Comparison of ENCODE assay signal across 8 cellular contexts in genomic region chr5:119274024-119274766, GRCh38.
DNase-seq lines count a peak whose midpoint lies in the region; ATAC-seq and TF ChIP-seq lines count a peak whose summit lies in the region.

No MANE protein-coding gene starts in this region.

- CTCF ChIA-PET in CD4-positive, alpha-beta T cell (lab: Charles Lee), result interaction anchor here (1.4 to 2.2 kb wide), 6 partner anchors 9 to 204 kb away, joined by 4 to 7 read pairs (median 4); partner anchors contain the start of gene DMXL1

- H3K4me3 ChIP-seq in mesenchymal stem cell (ENCODE audit: insufficient read depth in 1 of 2, low read depth in 1 of 2, low read length in 2 of 2) (no peak overlapping the region), right atrium auricular region (no peak overlapping the region), uterus (no peak overlapping the region)

- H2BK5ac ChIP-seq in mesenchymal stem cell (ENCODE audit: low read depth, low read length, poor library complexity, severe bottlenecking), result no peak overlapping the region

- H4K8ac ChIP-seq in mesenchymal stem cell (ENCODE audit: low read length), result no peak overlapping the region

- no peak for DNase-seq in CD4-positive, alpha-beta T cell
- no peak for DNase-seq in activated naive CD4-positive, alpha-beta T cell treated with anti-CD3 and anti-CD28 coated beads, Interleukin-2, amount 50 U/mL, for 72 hours (ENCODE audit: low spot score in 2 of 2)
- DNase-seq in mesenchymal stem cell (no peak), KBM-7 (no peak), NCI-H2029 treated with DMSO at 0.1 percent for 48 hours (lab: John Stamatoyannopoulos, UW) (no peak), right atrium auricular region (ENCODE audit: low spot score) (no peak), uterus (no peak)

- in situ Hi-C loops in KBM-7 (cut with MboI; ENCODE audit: low pct_unique_long_range_greater_than_20kb, low sequenced_read_pairs), result no loop called here

- no peak overlapping the region for H3K18ac ChIP-seq in mesenchymal stem cell (ENCODE audit: low read depth in 1 of 2, low read length in 2 of 2)

- no peak overlapping the region for H3K9ac ChIP-seq in mesenchymal stem cell (ENCODE audit: low read length)

- H4K91ac ChIP-seq in mesenchymal stem cell (ENCODE audit: low read length), result no peak overlapping the region

- 79% methylated on average over 5 of the region's 5 CpGs for WGBS in mesenchymal stem cell

- H3K4ac ChIP-seq in mesenchymal stem cell (ENCODE audit: low read depth in 1 of 2, low read length in 2 of 2), result no peak overlapping the region

- H2AFZ ChIP-seq in mesenchymal stem cell (ENCODE audit: low read depth, low read length), result no peak overlapping the region

- peaks cover 11% of the 10 kb centered on the region for H3K79me1 ChIP-seq in mesenchymal stem cell (replicated peaks; ENCODE audit: low read length, poor library complexity, severe bottlenecking)

- peaks cover 11% of the 10 kb centered on the region for H3K4me1 ChIP-seq in mesenchymal stem cell (ENCODE audit: control insufficient read depth, insufficient read depth, low read depth, low read length)
- H3K4me1 ChIP-seq in right atrium auricular region, result peaks cover 0 to 23% of the 10 kb centered on the region in 2 donors
- H3K4me1 ChIP-seq in uterus, result no peaks in the 10 kb centered on the region

- ATAC-seq in CD4-positive, alpha-beta T cell (ENCODE audit: poor library complexity), result no peak
- ATAC-seq in HG03432 (IDR thresholded peaks at IDR 0.05; ENCODE audit: unreplicated experiment), result peak; percentile 2
- ATAC-seq in activated naive CD4-positive, alpha-beta T cell treated with anti-CD3 and anti-CD28 coated beads, Interleukin-2, amount 50 U/mL, for 72 hours, result peak; percentile 1 to 5

- H3K27ac ChIP-seq in CD4-positive, alpha-beta T cell (ENCODE audit: low read depth, low read length), result peak overlapping the region; percentile 84
- H3K27ac ChIP-seq in mesenchymal stem cell (ENCODE audit: low read length, poor library complexity, severe bottlenecking) (peak overlapping the region; percentile 13), right atrium auricular region (no peak overlapping the region), uterus (no peak overlapping the region)

- peak overlapping the region; percentile 99 for H3K4me3 Mint-ChIP-seq in CD4-positive, alpha-beta T cell

- H3K4me1 Mint-ChIP-seq in CD4-positive, alpha-beta T cell (ENCODE audit: low read depth), result peaks cover 91% of the 10 kb centered on the region

- no peak overlapping the region for H3K23ac ChIP-seq in mesenchymal stem cell (ENCODE audit: low read length in 2 of 2)

- H3K27me3 Mint-ChIP-seq in CD4-positive, alpha-beta T cell, result peaks cover 6% of the 10 kb centered on the region

- H3K36me3 ChIP-seq in mesenchymal stem cell (ENCODE audit: control insufficient read depth in 1 of 2, insufficient read depth in 2 of 2, low read depth in 1 of 2, low read length in 2 of 2) (no peaks in the 10 kb centered on the region), right atrium auricular region (no peaks in the 10 kb centered on the region), uterus (no peaks in the 10 kb centered on the region)

- no peak overlapping the region for H3K14ac ChIP-seq in mesenchymal stem cell (ENCODE audit: low read length in 2 of 2)

- no peak overlapping the region for H2AK5ac ChIP-seq in mesenchymal stem cell (ENCODE audit: low read length, severe bottlenecking)

- H3K27ac Mint-ChIP-seq in CD4-positive, alpha-beta T cell, result peak overlapping the region; percentile 97
- H3K27ac Mint-ChIP-seq in activated naive CD4-positive, alpha-beta T cell treated with anti-CD3 and anti-CD28 coated beads, Interleukin-2, amount 50 U/mL, for 72 hours, result peak overlapping the region; percentile 97

- no peak overlapping the region for H2BK15ac ChIP-seq in mesenchymal stem cell (ENCODE audit: low read depth, poor library complexity, severe bottlenecking)

- H2BK12ac ChIP-seq in mesenchymal stem cell (ENCODE audit: low read length in 2 of 2), result no peak overlapping the region

- POLR2A ChIA-PET in CD4-positive, alpha-beta T cell (lab: Charles Lee), result interaction anchor here (0.7 to 7.8 kb wide), 17 partner anchors 10 to 81 kb away, joined by 3 to 116 read pairs (median 6); no protein-coding TSS in a partner anchor

- no peak overlapping the region for H3K4me2 ChIP-seq in mesenchymal stem cell (ENCODE audit: low read length, poor library complexity, severe bottlenecking)

- peaks cover 64% of the 10 kb centered on the region for H3K36me3 Mint-ChIP-seq in CD4-positive, alpha-beta T cell (ENCODE audit: low read depth)
- H3K36me3 Mint-ChIP-seq in activated naive CD4-positive, alpha-beta T cell treated with anti-CD3 and anti-CD28 coated beads, Interleukin-2, amount 50 U/mL, for 72 hours, result peaks cover 28 to 30% of the 10 kb centered on the region in 2 donors

- intact Hi-C loops in CD4-positive, alpha-beta T cell (cut with DNase I, micrococcal nuclease), result loop anchor here in 1 of 2 experiments (5.0 kb wide), 1 partner anchor 68 kb away; no protein-coding TSS in a partner anchor
- intact Hi-C loops in uterus (cut with DNase I; ENCODE audit: low total_unique reads), result no loop called here

- H3K27me3 ChIP-seq in CD4-positive, alpha-beta T cell (ENCODE audit: control insufficient read depth, insufficient read depth, low read length), result no peaks in the 10 kb centered on the region
- no peaks in the 10 kb centered on the region for H3K27me3 ChIP-seq in mesenchymal stem cell (ENCODE audit: control insufficient read depth in 1 of 2, insufficient read depth in 1 of 2, low read length in 2 of 2)
- H3K27me3 ChIP-seq in right atrium auricular region, result no peaks in the 10 kb centered on the region
- H3K27me3 ChIP-seq in uterus, result no peaks in the 10 kb centered on the region

- no peaks in the 10 kb centered on the region for H3K9me3 ChIP-seq in CD4-positive, alpha-beta T cell (ENCODE audit: control insufficient read depth, low read length)
- H3K9me3 ChIP-seq in mesenchymal stem cell (ENCODE audit: control insufficient read depth, low read length) (no peaks in the 10 kb centered on the region), right atrium auricular region (no peaks in the 10 kb centered on the region), uterus (no peaks in the 10 kb centered on the region)

- TF ChIP-seq CTCF in CD4-positive, alpha-beta T cell (IDR thresholded peaks at IDR 0.05), result no peak
- TF ChIP-seq CTCF in right atrium auricular region (IDR thresholded peaks at IDR 0.05) (no peak), uterus (IDR thresholded peaks at IDR 0.05) (no peak)

- no peaks in the 10 kb centered on the region for H3K9me3 Mint-ChIP-seq in CD4-positive, alpha-beta T cell
- no peaks in the 10 kb centered on the region for H3K9me3 Mint-ChIP-seq in activated naive CD4-positive, alpha-beta T cell treated with anti-CD3 and anti-CD28 coated beads, Interleukin-2, amount 50 U/mL, for 72 hours

- H2BK120ac ChIP-seq in mesenchymal stem cell (ENCODE audit: low read depth, low read length), result no peak overlapping the region

- no peak for TF ChIP-seq POLR2A in uterus (IDR thresholded peaks at IDR 0.05)

Comparison
In these comparisons a context has a peak if more than half of its experiments do, and no peak if none do; other contexts are left out.
1. H3K27ac ChIP-seq: peak in CD4-positive, alpha-beta T cell (single experiment) and mesenchymal stem cell (single experiment); none in right atrium auricular region (0 of 2) and uterus (0 of 2).